1 cellular context compared by ENCODE assay signal in genomic region chr3:182618981-182619591, GRCh38.
TF ChIP-seq lines count a peak whose summit lies in the region.

No MANE protein-coding gene starts in this region.

TF ChIP-seq in HepG2, 621 proteins besides CTCF, POLR2A, EP300 and RAD21 (continued from another document):
- TF ChIP-seq ZNF432 (CRISPR knock-in tag; IDR thresholded peaks at IDR 0.05; ENCODE audit: borderline replicate concordance) (no peak), GABPA (IDR thresholded peaks at IDR 0.05; ENCODE audit: low read depth, low read length) (no peak), GABPA (CRISPR knock-in tag; IDR thresholded peaks at IDR 0.05; ENCODE audit: low read depth) (no peak), CSRNP2 (CRISPR knock-in tag; conservative IDR thresholded peaks at IDR 0.05; ENCODE audit: low read depth) (no peak), ZMYM2 (CRISPR knock-in tag; IDR thresholded peaks at IDR 0.05) (no peak)
TF ChIP-seq in HepG2: peak in this region for 0.
